ENCODE assay signal across 1 cellular context in genomic region chr3:132660056-132660744, GRCh38.
TF ChIP-seq lines count a peak whose summit lies in the region.

UBA5 (plus strand) TSS chr3:132660329; CDS start chr3:132660538, 209 bp downstream.

TF ChIP-seq in HepG2, 621 proteins besides CTCF, POLR2A, EP300 and RAD21 (continued from another document and continues in another):
- TF ChIP-seq ZNF318 (CRISPR knock-in tag; IDR thresholded peaks at IDR 0.05), result no peak
- TF ChIP-seq KAT8 (CRISPR knock-in tag; IDR thresholded peaks at IDR 0.05), result peak; percentile 84
- 0 out of 2 replicates have a peak, but pooled peaks have one; percentile 59 for TF ChIP-seq ZNF337 (CRISPR knock-in tag; IDR thresholded peaks at IDR 0.05; ENCODE audit: borderline replicate concordance, low read depth)
- 0 out of 2 replicates have a peak, but pooled peaks have one; percentile 40 for TF ChIP-seq ZC3H13 (CRISPR knock-in tag; IDR thresholded peaks at IDR 0.05)
- TF ChIP-seq ZBTB7B (CRISPR knock-in tag; IDR thresholded peaks at IDR 0.05), result peak; percentile 63
- TF ChIP-seq NFAT5 (CRISPR knock-in tag; IDR thresholded peaks at IDR 0.05), result no peak
- TF ChIP-seq TGIF2 (CRISPR knock-in tag; IDR thresholded peaks at IDR 0.05), result peak; percentile 55
- peak; percentile 62 for TF ChIP-seq SAP130 (CRISPR knock-in tag; IDR thresholded peaks at IDR 0.05; ENCODE audit: low read depth)
- peak; percentile 86 for TF ChIP-seq YEATS4 (CRISPR knock-in tag; IDR thresholded peaks at IDR 0.05; ENCODE audit: borderline replicate concordance)
- TF ChIP-seq ZNF687 (CRISPR knock-in tag; IDR thresholded peaks at IDR 0.05), result peak; percentile 88
- peak; percentile 44; the same call in 1 of the 2 replicates for TF ChIP-seq MYNN (CRISPR knock-in tag; IDR thresholded peaks at IDR 0.05; ENCODE audit: low read depth)
- TF ChIP-seq ZFP62 (CRISPR knock-in tag; IDR thresholded peaks at IDR 0.05), result no peak
- TF ChIP-seq ZNF230 (CRISPR knock-in tag; IDR thresholded peaks at IDR 0.05), result no peak
- TF ChIP-seq THAP11 (CRISPR knock-in tag; IDR thresholded peaks at IDR 0.05), result peak; percentile 78
- TF ChIP-seq ZNF430 (CRISPR knock-in tag; IDR thresholded peaks at IDR 0.05), result no peak; the same call in 1 of the 2 replicates
- peak; percentile 28; the same call in 1 of the 2 replicates for TF ChIP-seq ZNF770 (CRISPR knock-in tag; IDR thresholded peaks at IDR 0.05)
- peak; percentile 42; the same call in 1 of the 2 replicates for TF ChIP-seq SOX5 (CRISPR knock-in tag; IDR thresholded peaks at IDR 0.05; ENCODE audit: borderline replicate concordance)
- TF ChIP-seq ZBTB40 (IDR thresholded peaks at IDR 0.05), result peak; percentile 81
- TF ChIP-seq ZBTB40 (CRISPR knock-in tag; IDR thresholded peaks at IDR 0.05), result peak; percentile 81
- 0 out of 2 replicates have a peak, but pooled peaks have one; percentile 57 for TF ChIP-seq POGZ (CRISPR knock-in tag; IDR thresholded peaks at IDR 0.05)
- no peak for TF ChIP-seq ZNF382 (CRISPR knock-in tag; IDR thresholded peaks at IDR 0.05; ENCODE audit: borderline replicate concordance)
